ENCODE assay signal across 10 cellular contexts in the genomic region with DNA sequence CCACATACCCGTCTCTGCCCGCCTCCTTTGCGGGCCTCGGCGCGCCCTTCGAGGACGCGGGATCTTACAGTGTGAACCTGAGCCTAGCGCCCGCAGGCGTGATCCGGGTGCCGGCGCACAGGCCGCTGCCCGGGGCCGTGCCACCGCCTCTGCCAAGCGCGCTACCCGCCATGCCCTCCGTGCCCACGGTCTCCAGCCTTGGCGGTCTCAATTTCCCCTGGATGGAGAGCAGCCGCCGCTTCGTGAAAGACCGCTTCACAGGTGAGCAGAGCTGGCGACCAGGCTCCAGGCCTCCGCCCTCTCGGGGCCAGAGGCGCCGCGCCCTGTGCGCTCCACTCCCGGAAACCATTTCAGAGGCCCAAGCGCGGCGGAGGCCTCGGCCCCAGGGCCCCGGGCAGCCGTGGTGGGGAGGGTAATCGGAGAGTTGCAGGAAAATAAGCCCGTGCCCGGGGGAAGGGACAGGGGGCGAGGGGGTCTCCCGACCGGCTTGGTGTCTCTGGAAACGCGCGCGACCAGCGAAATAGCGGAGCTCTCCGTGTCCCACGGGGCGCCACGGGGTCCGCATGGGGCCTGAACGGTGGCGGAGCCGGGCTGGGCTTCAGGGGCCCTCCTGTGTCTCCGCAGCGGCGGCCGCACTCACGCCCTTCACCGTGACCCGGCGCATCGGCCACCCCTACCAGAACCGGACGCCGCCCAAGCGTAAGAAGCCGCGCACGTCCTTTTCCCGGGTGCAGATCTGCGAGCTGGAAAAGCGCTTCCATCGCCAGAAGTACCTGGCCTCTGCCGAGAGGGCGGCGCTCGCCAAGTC. TPM values are rescaled to one million over a fixed set of nuclear protein-coding genes. Genes with fewer than 3 reads are reported as not detected.
DNase-seq lines count a peak whose midpoint lies in the region; ATAC-seq and TF ChIP-seq lines count a peak whose summit lies in the region.
"Had no signal": no experiment of that assay in that cellular context is flagged by ENCODE, and none has a peak within 500 bp of the region (broad histone marks: within the 10 kb centered on the region; RNA-seq: fewer than 3 reads in every experiment).

No MANE protein-coding gene starts in this region.

- POLR2A ChIA-PET in activated naive CD8-positive, alpha-beta T cell treated with anti-CD3 and anti-CD28 coated beads, Interleukin-2, amount 10 ng/mL, durations not matched to agents 7 days and 5 days (lab: Charles Lee): no interaction called here

- peaks cover 73% of the 10 kb centered on the region for H3K27me3 Mint-ChIP-seq in activated naive CD8-positive, alpha-beta T cell treated with anti-CD3 and anti-CD28 coated beads, Interleukin-2, amount 10 ng/mL, durations not matched to agents 7 days and 5 days

- H3K27ac Mint-ChIP-seq in activated naive CD8-positive, alpha-beta T cell treated with anti-CD3 and anti-CD28 coated beads, Interleukin-2, amount 10 ng/mL, durations not matched to agents 7 days and 5 days: no peak overlapping the region

- peak; percentile 24 for TF ChIP-seq CTCF in HFF-Myc (IDR thresholded peaks at IDR 0.05; ENCODE audit: low read depth, low read length, missing control alignments)

- DNase-seq in D341Med (ENCODE audit: low spot score): peak; percentile 76
- no peak for DNase-seq in HFF-Myc (ENCODE audit: extremely low read depth, low read depth)
- DNase-seq in activated naive CD8-positive, alpha-beta T cell treated with anti-CD3 and anti-CD28 coated beads, Interleukin-2, amount 10 ng/mL, durations not matched to agents 7 days and 5 days: peak; percentile 46
- DNase-seq in left lobe of liver (ENCODE audit: low spot score): no peak
- no peak for DNase-seq in NOMO-1 treated with DMSO at 0.1 percent for 48 hours (lab: John Stamatoyannopoulos, UW; ENCODE audit: unreplicated experiment)
- no peak for DNase-seq in activated CD4-positive, CD25-positive, alpha-beta regulatory T cell treated with anti-CD3 and anti-CD28 coated beads, Interleukin-2, amount 50 U/mL, for 72 hours
- no peak for DNase-seq in activated effector memory CD4-positive, alpha-beta T cell treated with Interleukin-2 at 50 U/mL for 16 hours

- peaks cover 20% of the 10 kb centered on the region for H3K4me1 Mint-ChIP-seq in activated naive CD8-positive, alpha-beta T cell treated with anti-CD3 and anti-CD28 coated beads, Interleukin-2, amount 10 ng/mL, durations not matched to agents 7 days and 5 days

- H3K9me3 Mint-ChIP-seq in activated naive CD8-positive, alpha-beta T cell treated with anti-CD3 and anti-CD28 coated beads, Interleukin-2, amount 10 ng/mL, durations not matched to agents 7 days and 5 days: no peaks in the 10 kb centered on the region

- peak overlapping the region; percentile 39 for H3K4me3 Mint-ChIP-seq in activated naive CD8-positive, alpha-beta T cell treated with anti-CD3 and anti-CD28 coated beads, Interleukin-2, amount 10 ng/mL, durations not matched to agents 7 days and 5 days

- H3K4me3 ChIP-seq in HFF-Myc (replicated peaks; ENCODE audit: low read depth, low read length): no peak overlapping the region

- ATAC-seq in activated naive CD8-positive, alpha-beta T cell treated with anti-CD3 and anti-CD28 coated beads, Interleukin-2, amount 10 ng/mL, durations not matched to agents 7 days and 5 days (ENCODE audit: low read depth): no peak
- peak; percentile 50 for ATAC-seq in left lobe of liver
- no peak for ATAC-seq in HG03097 (IDR thresholded peaks at IDR 0.05; ENCODE audit: low FRiP score, unreplicated experiment)

- H3K36me3 Mint-ChIP-seq in activated naive CD8-positive, alpha-beta T cell treated with anti-CD3 and anti-CD28 coated beads, Interleukin-2, amount 10 ng/mL, durations not matched to agents 7 days and 5 days: peaks cover 2% of the 10 kb centered on the region

RNA-seq across cellular contexts. Expression of gene TLX3, which starts 0.7 kb away (rescaled TPM):
- total RNA-seq in activated naive CD8-positive, alpha-beta T cell treated with anti-CD3 and anti-CD28 coated beads, Interleukin-2, amount 10 ng/mL, durations not matched to agents 7 days and 5 days: not detected
- not detected for total RNA-seq in left lobe of liver
- total RNA-seq: activated CD8-positive, alpha-beta memory T cell treated with anti-CD3 and anti-CD28 coated beads for 36 hours; fibroblast of lung had no signal

Comparison
In these comparisons a context has a peak if more than half of its experiments do, and no peak if none do; other contexts are left out.
1. DNase-seq: peak in D341Med (single experiment) and activated naive CD8-positive, alpha-beta T cell treated with anti-CD3 and anti-CD28 coated beads, Interleukin-2, amount 10 ng/mL, durations not matched to agents 7 days and 5 days (single experiment); none in HFF-Myc (single experiment), left lobe of liver (single experiment), NOMO-1 treated with DMSO at 0.1 percent for 48 hours (single experiment), activated CD4-positive, CD25-positive, alpha-beta regulatory T cell treated with anti-CD3 and anti-CD28 coated beads, Interleukin-2, amount 50 U/mL, for 72 hours (single experiment) and activated effector memory CD4-positive, alpha-beta T cell treated with Interleukin-2 at 50 U/mL for 16 hours (single experiment).